Comparison of ENCODE assay signal across 8 cellular contexts in genomic region chr13:27251166-27252088, GRCh38.
A peak's percentile ranks its signal among the peaks of the same experiment; 100 is the strongest.
DNase-seq lines count a peak whose midpoint lies in the region; ATAC-seq and TF ChIP-seq lines count a peak whose summit lies in the region.

Gene RPL21, plus strand, starts transcription at chr13:27251558. Its CDS starts 2,219 bp downstream, at chr13:27253777.

- H3K4me3 ChIP-seq in AG09309 (ENCODE audit: control insufficient read depth, low read depth, low read length), result peak within 1 kb of the TSS; percentile 89

- TF ChIP-seq CTCF in AG09309 (IDR thresholded peaks at IDR 0.05; ENCODE audit: control insufficient read depth, insufficient read depth, low read depth, low read length, missing control alignments), result no peak

- ATAC-seq in GM19023 (IDR thresholded peaks at IDR 0.05; ENCODE audit: unreplicated experiment) (peak; percentile 96), HG03280 (IDR thresholded peaks at IDR 0.05; ENCODE audit: unreplicated experiment) (peak; percentile 91)

- peak; percentile 90 for DNase-seq in AG09309 (ENCODE audit: low read depth)
- peak; percentile 91 for DNase-seq in NCI-H446 treated with DMSO at 0.1 percent for 48 hours (lab: John Stamatoyannopoulos, UW)
- DNase-seq in activated CD4-positive, CD25-positive, alpha-beta regulatory T cell treated with anti-CD3 and anti-CD28 coated beads, Interleukin-2, amount 50 U/mL, for 72 hours, result peak; percentile 92
- DNase-seq in cerebellar nuclear complex (lab: John Stamatoyannopoulos, UW), result peak; percentile 38 to 96
- peak; percentile 94 for DNase-seq in islet precursor cell
- DNase-seq in stimulated activated CD4-positive, alpha-beta T cell treated with anti-CD3 and anti-CD28 coated beads, Interleukin-12 subunit alpha, Interleukin-12 subunit beta, amount 100 ng/mL, for 48 hours (ENCODE audit: low read depth in 2 of 3, low spot score in 1 of 3), result peak; percentile 83 to 89 (median 86)

Comparison
In these comparisons a context has a peak if more than half of its experiments do, and no peak if none do; other contexts are left out.
1. Peak in every context shown above with its lines: DNase-seq, ATAC-seq and H3K4me3 ChIP-seq.